In genomic region chr7:10100572-10100971, GRCh38 we compare ENCODE assay signal across 31 cellular contexts.
"Had no signal": no experiment of that assay in that cellular context is flagged by ENCODE, and none has a peak within 500 bp of the region (broad histone marks: within the 10 kb centered on the region; RNA-seq: fewer than 3 reads in every experiment).

No MANE protein-coding gene starts in this region.

- H3K9me3 ChIP-seq: ovary, psoas muscle, right lobe of liver, sigmoid colon, suprapubic skin, testis, tibial artery, transverse colon, upper lobe of right lung, uterus had no signal

- H3K27ac ChIP-seq: neural progenitor cell, ovary, parathyroid adenoma, psoas muscle, right lobe of liver, sigmoid colon, spleen, suprapubic skin, testis, tibial artery, transverse colon, upper lobe of right lung, uterus had no signal

- DNase-seq: natural killer cell; occipital lobe; ovary; posterior cingulate gyrus; psoas muscle; right cardiac atrium; right lobe of liver; sigmoid colon; spleen; stimulated activated CD4-positive, alpha-beta T cell treated with anti-CD3 and anti-CD28 coated beads, Interleukin-12 subunit alpha, Interleukin-12 subunit beta, amount 100 ng/mL, for 4 hours; stimulated activated CD4-positive, alpha-beta T cell treated with anti-CD3 and anti-CD28 coated beads, Interleukin-1b, Interleukin-23, amount 100 ng/mL, for 48 hours; stimulated activated CD4-positive, alpha-beta T cell treated with anti-CD3 and anti-CD28 coated beads, Interleukin-4, amount 100 ng/mL, for 1 hour; stimulated activated CD4-positive, alpha-beta T cell treated with anti-CD3 and anti-CD28 coated beads, Interleukin-4, amount 100 ng/mL, for 4 hours; stimulated activated CD8-positive, alpha-beta memory T cell treated with anti-CD3 and anti-CD28 coated beads, Interleukin-4, amount 100 ng/mL, for 48 hours; stimulated activated naive CD4-positive, alpha-beta T cell; stimulated activated naive CD8-positive, alpha-beta T cell treated with anti-CD3 and anti-CD28 coated beads, Interleukin-15, amount 100 ng/mL, for 72 hours; stimulated activated naive CD8-positive, alpha-beta T cell treated with anti-CD3 and anti-CD28 coated beads, Interleukin-15, Interleukin-2, amounts not matched to agents 100 U/mL and 50 U/mL, for 24 hours; substantia nigra; testis; tibial artery; transverse colon; upper lobe of right lung; uterus had no signal

- H3K9me3 Mint-ChIP-seq: nephron; neural progenitor cell; stimulated activated memory B cell treated with anti-CD40 and anti-IgM and Interleukin-4, amounts not matched to agents 10 μg/mL and 1 μg/mL and 100 μg/mL, for 72 hours; stimulated activated naive CD8-positive, alpha-beta T cell treated with anti-CD3 and anti-CD28 coated beads, Interleukin-15, amount 100 ng/mL, for 72 hours; type B pancreatic cell had no signal

- H3K36me3 ChIP-seq: neural progenitor cell, ovary, right lobe of liver, sigmoid colon, spleen, suprapubic skin, tibial artery, transverse colon, upper lobe of right lung, uterus had no signal

- H3K27ac Mint-ChIP-seq: natural killer cell; nephron; neural progenitor cell; progenitor cell of endocrine pancreas; stimulated activated memory B cell treated with anti-CD40 and anti-IgM and Interleukin-4, amounts not matched to agents 10 μg/mL and 1 μg/mL and 100 μg/mL, for 72 hours; stimulated activated naive CD8-positive, alpha-beta T cell treated with anti-CD3 and anti-CD28 coated beads, Interleukin-15, amount 100 ng/mL, for 72 hours; type B pancreatic cell had no signal

- H3K27me3 ChIP-seq: neural progenitor cell, ovary, right lobe of liver, sigmoid colon, spleen, suprapubic skin, testis, tibial artery, transverse colon, upper lobe of right lung, uterus had no signal

- H3K4me1 Mint-ChIP-seq: natural killer cell; neural progenitor cell; stimulated activated memory B cell treated with anti-CD40 and anti-IgM and Interleukin-4, amounts not matched to agents 10 μg/mL and 1 μg/mL and 100 μg/mL, for 72 hours; stimulated activated naive CD8-positive, alpha-beta T cell treated with anti-CD3 and anti-CD28 coated beads, Interleukin-15, amount 100 ng/mL, for 72 hours had no signal

- ATAC-seq: natural killer cell; psoas muscle; right cardiac atrium; right lobe of liver; stimulated activated memory B cell treated with anti-CD40 and anti-IgM and Interleukin-4, amounts not matched to agents 10 μg/mL and 1 μg/mL and 100 μg/mL, for 72 hours; stimulated activated naive CD8-positive, alpha-beta T cell treated with anti-CD3 and anti-CD28 coated beads, Interleukin-15, amount 100 ng/mL, for 72 hours; stimulated activated naive CD8-positive, alpha-beta T cell treated with anti-CD3 and anti-CD28 coated beads, Interleukin-15, Interleukin-2, amounts not matched to agents 100 U/mL and 50 U/mL, for 24 hours; upper lobe of right lung had no signal

- H3K4me1 ChIP-seq: neural progenitor cell, parathyroid adenoma, psoas muscle, right lobe of liver, sigmoid colon, spleen, suprapubic skin, testis, tibial artery, transverse colon, upper lobe of right lung, uterus had no signal

- H3K4me3 ChIP-seq: neural progenitor cell, ovary, psoas muscle, right lobe of liver, sigmoid colon, smooth muscle cell, spleen, suprapubic skin, testis, tibial artery, transverse colon, upper lobe of right lung, uterus had no signal

- H3K36me3 Mint-ChIP-seq: natural killer cell; neural progenitor cell; stimulated activated memory B cell treated with anti-CD40 and anti-IgM and Interleukin-4, amounts not matched to agents 10 μg/mL and 1 μg/mL and 100 μg/mL, for 72 hours; type B pancreatic cell had no signal

- H3K27me3 Mint-ChIP-seq: progenitor cell of endocrine pancreas; stimulated activated memory B cell treated with anti-CD40 and anti-IgM and Interleukin-4, amounts not matched to agents 10 μg/mL and 1 μg/mL and 100 μg/mL, for 72 hours; stimulated activated naive CD8-positive, alpha-beta T cell treated with anti-CD3 and anti-CD28 coated beads, Interleukin-15, amount 100 ng/mL, for 72 hours; type B pancreatic cell had no signal

- H3K4me3 Mint-ChIP-seq: natural killer cell; nephron; neural progenitor cell; stimulated activated memory B cell treated with anti-CD40 and anti-IgM and Interleukin-4, amounts not matched to agents 10 μg/mL and 1 μg/mL and 100 μg/mL, for 72 hours; stimulated activated naive CD8-positive, alpha-beta T cell treated with anti-CD3 and anti-CD28 coated beads, Interleukin-15, amount 100 ng/mL, for 72 hours; type B pancreatic cell had no signal
